Comparison of ENCODE assay signal across 8 cellular contexts in genomic region chr2:59366288-59366687, GRCh38.
"Had no signal": no experiment of that assay in that cellular context is flagged by ENCODE, and none has a peak within 500 bp of the region (broad histone marks: within the 10 kb centered on the region; RNA-seq: fewer than 3 reads in every experiment).

No MANE protein-coding gene starts in this region.

- FAIRE-seq: HTR-8/SVneo, K562 had no signal

- H3K4me2 ChIP-seq: KMS-11 had no signal

- H3K27ac ChIP-seq: HL-60, KMS-11 had no signal

- H3K9ac ChIP-seq: KMS-11 had no signal

- H3K27ac Mint-ChIP-seq: IgD-negative memory B cell had no signal

- ATAC-seq: K562 had no signal

- H3K4me3 ChIP-seq: K562 had no signal

- H3K36me3 Mint-ChIP-seq: IgD-negative memory B cell had no signal

- H3K4me1 Mint-ChIP-seq: IgD-negative memory B cell had no signal

- H3K4me3 Mint-ChIP-seq: IgD-negative memory B cell had no signal

- DNase-seq: IMR-90, KBM-7, KG1 had no signal
